ENCODE assay signal across 15 cellular contexts in genomic region chr20:50747275-50747674, GRCh38. TPM values are rescaled to one million over a fixed set of nuclear protein-coding genes. Genes with fewer than 3 reads are reported as not detected.
A peak's percentile ranks its signal among the peaks of the same experiment; 100 is the strongest.
DNase-seq lines count a peak whose midpoint lies in the region; ATAC-seq, FAIRE-seq and TF ChIP-seq lines count a peak whose summit lies in the region.
"Had no signal": no experiment of that assay in that cellular context is flagged by ENCODE, and none has a peak within 500 bp of the region (broad histone marks: within the 10 kb centered on the region; RNA-seq: fewer than 3 reads in every experiment).

No MANE protein-coding gene starts in this region.

- peak overlapping the region; percentile 27 for H3K27ac Mint-ChIP-seq in Caco-2 (ENCODE audit: unreplicated experiment)
- H3K27ac Mint-ChIP-seq: neural progenitor cell had no signal

- no peaks in the 10 kb centered on the region for H3K79me2 ChIP-seq in ACC112 (ENCODE audit: control insufficient read depth, insufficient read depth, low read length, unreplicated experiment)

- no peaks in the 10 kb centered on the region for H3K9me3 Mint-ChIP-seq in Caco-2 (ENCODE audit: unreplicated experiment)
- H3K9me3 Mint-ChIP-seq: neural progenitor cell had no signal

- peak overlapping the region; percentile 9 for H2AFZ ChIP-seq in ACC112 (ENCODE audit: low read length, unreplicated experiment)
- H2AFZ ChIP-seq: neural progenitor cell had no signal

- no TSS peak for BruUV-seq in Caco-2 (replicated peaks; lab: Mats Ljungman, UMichigan)

- CTCF ChIA-PET in Caco-2 (lab: Charles Lee) = interaction anchor here (1.0 to 2.0 kb wide), 5 partner anchors 13 to 121 kb away, joined by 3 to 9 read pairs (median 3); no protein-coding TSS in a partner anchor

- peaks cover 99% of the 10 kb centered on the region for H3K36me3 Mint-ChIP-seq in Caco-2 (ENCODE audit: insufficient read depth, unreplicated experiment)

- H3K4me1 ChIP-seq in ACC112 (ENCODE audit: control insufficient read depth, insufficient read depth, low read length, unreplicated experiment) (peaks cover 21% of the 10 kb centered on the region), Caco-2 (peaks cover 80% of the 10 kb centered on the region), kidney (ENCODE audit: control insufficient read depth in 1 of 2, insufficient read depth in 1 of 2, low read depth in 1 of 2, low read length in 2 of 2) (peaks cover 26 to 55% of the 10 kb centered on the region in 2 donors)

- peak overlapping the region; percentile 3 for H3K4me3 Mint-ChIP-seq in Caco-2 (ENCODE audit: unreplicated experiment)
- H3K4me3 Mint-ChIP-seq: neural progenitor cell had no signal

- no peak overlapping the region for H3K9ac ChIP-seq in kidney (ENCODE audit: low read length in 2 of 2)
- H3K9ac ChIP-seq: neural progenitor cell had no signal

- no peak for FAIRE-seq in kidney (lab: Jason Lieb, UNC)

- H3K4me1 Mint-ChIP-seq in Caco-2 (ENCODE audit: low read depth, unreplicated experiment) = peaks cover 68% of the 10 kb centered on the region

- H3K27me3 Mint-ChIP-seq in Caco-2 (ENCODE audit: insufficient read depth, unreplicated experiment) = no peaks in the 10 kb centered on the region

- intact Hi-C loops in Caco-2 (cut with micrococcal nuclease; ENCODE audit: unreplicated experiment) = no loop called here
- intact Hi-C loops in kidney (cut with DNase I) = no loop called here

- DNase-seq in Caco-2 (no peak), kidney (no peak), ureter (ENCODE audit: low spot score) (no peak)
- DNase-seq in activated T-cell treated with anti-CD3 and anti-CD28 coated beads, Interleukin-2, amount 50 U/mL, for 48 hours = no peak
- DNase-seq: hypothalamus, Karpas-422, left ventricle myocardium superior, NCI-H187, NCI-H69, SHP77 had no signal

- no peak for ATAC-seq in GM19324 (IDR thresholded peaks at IDR 0.05; ENCODE audit: low FRiP score, unreplicated experiment)
- ATAC-seq in esophagus mucosa = no peak
- ATAC-seq: left ventricle myocardium superior had no signal

- POLR2A ChIA-PET in Caco-2 (lab: Charles Lee) = interaction anchor here (1.4 kb wide), 1 partner anchor 17 kb away, joined by 11 read pairs; no protein-coding TSS in a partner anchor

- H3K36me3 ChIP-seq in ACC112 (ENCODE audit: insufficient read depth, low read length) (no peaks in the 10 kb centered on the region), Caco-2 (ENCODE audit: control insufficient read depth, insufficient read depth, low read length) (peaks cover 7% of the 10 kb centered on the region; the same call in 1 of the 2 replicates), kidney (ENCODE audit: control insufficient read depth in 1 of 2, insufficient read depth in 2 of 2, low read length in 2 of 2) (peaks cover 4 to 16% of the 10 kb centered on the region in 2 donors)

- no peaks in the 10 kb centered on the region for H3K9me3 ChIP-seq in Caco-2
- no peaks in the 10 kb centered on the region for H3K9me3 ChIP-seq in kidney (ENCODE audit: control insufficient read depth in 1 of 2, low read length in 2 of 2)

- H3K27me3 ChIP-seq in ACC112 (ENCODE audit: insufficient read depth, low read length) (no peaks in the 10 kb centered on the region), Caco-2 (replicated peaks; ENCODE audit: control insufficient read depth, insufficient read depth, low read length) (no peaks in the 10 kb centered on the region)
- H3K27me3 ChIP-seq: neural progenitor cell had no signal

- no peak for TF ChIP-seq CTCF in Caco-2 (IDR thresholded peaks at IDR 0.05; ENCODE audit: insufficient read depth in 1 of 2, low read depth in 1 of 2, low read length in 1 of 2, severe bottlenecking in 1 of 2, unreplicated experiment in 1 of 2)
- TF ChIP-seq CTCF in VCaP (conservative IDR thresholded peaks at IDR 0.05) = no peak
- TF ChIP-seq CTCF in kidney (IDR thresholded peaks at IDR 0.05; ENCODE audit: borderline replicate concordance, extremely low read depth, insufficient read depth) = no peak

- H3K27ac ChIP-seq in ACC112 (ENCODE audit: low read depth, low read length) (no peak overlapping the region), VCaP (peak overlapping the region; percentile 17), kidney (ENCODE audit: low read depth in 2 of 2, low read length in 2 of 2) (peak overlapping the region; percentile 34 to 44)

- H3K4me3 ChIP-seq in ACC112 (ENCODE audit: low read depth, low read length) (peak overlapping the region; percentile 52), Caco-2 (ENCODE audit: low read depth, low read length) (no peak overlapping the region), kidney (ENCODE audit: low read length in 2 of 2) (no peak overlapping the region)
- H3K4me3 ChIP-seq: neural progenitor cell had no signal

RNA-seq across cellular contexts. Expression of gene PARD6B, which starts 15.9 kb away (rescaled TPM):
- 153 and 156 TPM in 2 replicates for total RNA-seq in Caco-2 (2022)
- total RNA-seq in kidney = 72.0 TPM
- 9.2 TPM for polyA plus RNA-seq in kidney (ENCODE audit: insufficient read depth, low read depth, low replicate concordance)
- 27.0 TPM for total RNA-seq in ureter
- 6.5 TPM for total RNA-seq in esophagus mucosa

RNA-seq across cellular contexts. Expression of gene BCAS4, which starts 47.6 kb away (rescaled TPM):
- total RNA-seq in Caco-2 (2022) = 23.1 and 29.9 TPM in 2 replicates
- 10.6 TPM for total RNA-seq in kidney
- polyA plus RNA-seq in kidney (ENCODE audit: insufficient read depth, low read depth, low replicate concordance) = 17.1 TPM
- total RNA-seq in ureter = 12.2 TPM
- 0.96 TPM for total RNA-seq in esophagus mucosa

RNA-seq across cellular contexts. Expression of gene RIPOR3, which starts 55.9 kb away (rescaled TPM):
- 0.18 and 0.67 TPM in 2 replicates for total RNA-seq in Caco-2 (2022)
- 14.6 TPM for total RNA-seq in kidney
- polyA plus RNA-seq in kidney (ENCODE audit: insufficient read depth, low read depth, low replicate concordance) = 10.5 TPM
- total RNA-seq in ureter = 5.0 TPM
- 1.2 TPM for total RNA-seq in esophagus mucosa
